18 cellular contexts compared by ENCODE assay signal in genomic region chr5:130102375-130102774, GRCh38.
DNase-seq lines count a peak whose midpoint lies in the region; ATAC-seq and TF ChIP-seq lines count a peak whose summit lies in the region.
"Had no signal": no experiment of that assay in that cellular context is flagged by ENCODE, and none has a peak within 500 bp of the region (broad histone marks: within the 10 kb centered on the region; RNA-seq: fewer than 3 reads in every experiment).

No MANE protein-coding gene starts in this region.

- ATAC-seq in GM19372 (IDR thresholded peaks at IDR 0.05; ENCODE audit: low read depth, unreplicated experiment) (peak; percentile 57), HG02678 (IDR thresholded peaks at IDR 0.05; ENCODE audit: unreplicated experiment) (peak; percentile 62), HG03439 (IDR thresholded peaks at IDR 0.05; ENCODE audit: unreplicated experiment) (peak; percentile 75)
- ATAC-seq: A549; activated CD8-positive, alpha-beta memory T cell treated with anti-CD3 and anti-CD28 coated beads, Interleukin-2, amount 10 ng/mL, durations not matched to agents 7 days and 5 days; CD8-positive, alpha-beta T cell; stimulated activated effector memory CD8-positive, alpha-beta T cell treated with anti-CD3 and anti-CD28 coated beads, Interleukin-12 subunit alpha, Interleukin-12 subunit beta, amount 100 ng/mL, for 72 hours had no signal

- no peak overlapping the region for H3K4me3 ChIP-seq in GM12864 (ENCODE audit: low read depth, low read length)
- H3K4me3 ChIP-seq: A549, HAP-1 had no signal

- peak; percentile 12 for DNase-seq in GM12864 (ENCODE audit: low read depth)
- DNase-seq in GM19238 (ENCODE audit: insufficient read length, low spot score), result no peak
- DNase-seq in DMS114 treated with DMSO at 0.1 percent for 48 hours (lab: John Stamatoyannopoulos, UW; ENCODE audit: unreplicated experiment), result no peak
- no peak for DNase-seq in AML-193 (lab: John Stamatoyannopoulos, UW)
- DNase-seq in GM20000 (ENCODE audit: low spot score), result no peak
- DNase-seq: activated B cell treated with CpG ODN at 0.5 μM for 24 hours; activated CD8-positive, alpha-beta memory T cell treated with anti-CD3 and anti-CD28 coated beads, Interleukin-2, amount 10 ng/mL, durations not matched to agents 7 days and 5 days; activated naive CD4-positive, alpha-beta T cell treated with anti-CD3 and anti-CD28 coated beads, Interleukin-2, amount 50 U/mL, for 16 hours; CD8-positive, alpha-beta T cell; NCI-H1930; stimulated activated CD4-positive, alpha-beta T cell treated with anti-CD3 and anti-CD28 coated beads, Interleukin-4, amount 100 ng/mL, for 4 hours; trophoblast cell had no signal

- TF ChIP-seq CTCF in GM12864 (IDR thresholded peaks at IDR 0.05; ENCODE audit: low read depth, low read length, missing control alignments) (no peak), GM20000 (IDR thresholded peaks at IDR 0.05; ENCODE audit: extremely low read depth, missing control alignments) (no peak)
